Comparison of ENCODE assay signal across 27 cellular contexts in the genomic region with DNA sequence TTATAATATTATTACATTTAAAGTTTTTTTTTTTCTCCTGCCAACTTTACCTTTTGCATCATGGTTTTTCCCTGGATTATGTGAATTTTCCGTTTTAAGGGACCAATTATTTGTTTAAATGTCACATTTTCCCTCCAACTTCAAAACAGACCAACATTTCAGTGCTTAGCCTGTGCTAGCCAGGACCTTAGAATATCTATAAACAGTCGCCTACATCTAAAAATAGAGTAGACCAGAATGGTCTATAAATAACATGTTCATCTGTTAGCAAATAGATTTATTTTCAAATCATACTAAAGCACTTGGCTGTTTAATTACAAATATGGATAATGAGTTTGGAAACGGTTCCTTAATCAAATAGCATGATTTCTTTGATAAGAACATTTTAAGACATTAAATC.
"Had no signal": no experiment of that assay in that cellular context is flagged by ENCODE, and none has a peak within 500 bp of the region (broad histone marks: within the 10 kb centered on the region; RNA-seq: fewer than 3 reads in every experiment).

No MANE protein-coding gene starts in this region.

- ATAC-seq: foreskin keratinocyte; natural killer cell treated with Interleukin-12 subunit alpha and Interleukin-12 subunit beta and Interleukin-15 and Interleukin-18, amount 100 ng/mL, for 72 hours; stimulated activated naive CD8-positive, alpha-beta T cell treated with anti-CD3 and anti-CD28 coated beads, Interleukin-15, amount 100 ng/mL, for 72 hours; upper lobe of right lung had no signal

- H3K9me3 ChIP-seq: colonic mucosa, esophagus muscularis mucosa, neutrophil, sigmoid colon, suprapubic skin, transverse colon, upper lobe of right lung, vagina had no signal

- H3K36me3 ChIP-seq: colonic mucosa, sigmoid colon, suprapubic skin, transverse colon, upper lobe of right lung, vagina had no signal

- H3K4me3 Mint-ChIP-seq: central memory CD8-positive, alpha-beta T cell; dendritic cell treated with granulocyte-macrophage colony-stimulating factor and Interleukin-4, amounts not matched to agents 40 ng/mL and 50 ng/mL, for 4 days; memory B cell; natural killer cell treated with Interleukin-12 subunit alpha and Interleukin-12 subunit beta and Interleukin-15 and Interleukin-18, amount 100 ng/mL, for 72 hours; neural crest cell; stimulated activated naive CD8-positive, alpha-beta T cell treated with anti-CD3 and anti-CD28 coated beads, Interleukin-15, amount 100 ng/mL, for 72 hours had no signal

- H3K27ac Mint-ChIP-seq: dendritic cell treated with granulocyte-macrophage colony-stimulating factor and Interleukin-4, amounts not matched to agents 40 ng/mL and 50 ng/mL, for 4 days; memory B cell; naive B cell; natural killer cell treated with Interleukin-12 subunit alpha and Interleukin-12 subunit beta and Interleukin-15 and Interleukin-18, amount 100 ng/mL, for 72 hours; progenitor cell of endocrine pancreas had no signal

- H3K9me3 Mint-ChIP-seq: dendritic cell treated with granulocyte-macrophage colony-stimulating factor and Interleukin-4, amounts not matched to agents 40 ng/mL and 50 ng/mL, for 4 days; neural crest cell had no signal

- H3K27me3 Mint-ChIP-seq: central memory CD8-positive, alpha-beta T cell; dendritic cell treated with granulocyte-macrophage colony-stimulating factor and Interleukin-4, amounts not matched to agents 40 ng/mL and 50 ng/mL, for 4 days; memory B cell; naive B cell; natural killer cell treated with Interleukin-12 subunit alpha and Interleukin-12 subunit beta and Interleukin-15 and Interleukin-18, amount 100 ng/mL, for 72 hours; progenitor cell of endocrine pancreas; stimulated activated naive CD8-positive, alpha-beta T cell treated with anti-CD3 and anti-CD28 coated beads, Interleukin-15, amount 100 ng/mL, for 72 hours had no signal

- H3K27me3 ChIP-seq: colonic mucosa, esophagus muscularis mucosa, foreskin keratinocyte, neutrophil, sigmoid colon, suprapubic skin, transverse colon, upper lobe of right lung, vagina had no signal

- H3K9ac ChIP-seq: parathyroid adenoma had no signal

- H3K4me1 Mint-ChIP-seq: central memory CD8-positive, alpha-beta T cell; memory B cell; naive B cell; neural crest cell; stimulated activated naive CD8-positive, alpha-beta T cell treated with anti-CD3 and anti-CD28 coated beads, Interleukin-15, amount 100 ng/mL, for 72 hours had no signal

- H3K4me1 ChIP-seq: colonic mucosa, parathyroid adenoma, suprapubic skin, upper lobe of right lung, vagina had no signal

- H3K27ac ChIP-seq: colonic mucosa, esophagus muscularis mucosa, foreskin keratinocyte, neutrophil, parathyroid adenoma, sigmoid colon, suprapubic skin, transverse colon, upper lobe of right lung, vagina had no signal

- H3K4me3 ChIP-seq: colonic mucosa, esophagus muscularis mucosa, lung, sigmoid colon, suprapubic skin, transverse colon, upper lobe of right lung, vagina had no signal

- DNase-seq: colonic mucosa; effector CD8-positive, alpha-beta T cell; foreskin keratinocyte; glutamatergic neuron; naive B cell; right cardiac atrium; sigmoid colon; small intestine; stimulated activated CD4-positive, alpha-beta T cell treated with anti-CD3 and anti-CD28 coated beads, Interleukin-15, amount 100 ng/mL, for 24 hours; stimulated activated CD4-positive, alpha-beta T cell treated with anti-CD3 and anti-CD28 coated beads, Interleukin-2, amount 100 ng/mL, for 48 hours; stimulated activated CD8-positive, alpha-beta memory T cell treated with anti-CD3 and anti-CD28 coated beads, Interleukin-4, amount 100 ng/mL, for 48 hours; stimulated activated naive CD4-positive, alpha-beta T cell; stimulated activated naive CD8-positive, alpha-beta T cell treated with anti-CD3 and anti-CD28 coated beads, Interleukin-15, amount 100 ng/mL, for 72 hours; transverse colon; upper lobe of right lung had no signal

- H3K36me3 Mint-ChIP-seq: memory B cell, naive B cell had no signal
